In genomic region chr3:101779808-101780366, GRCh38 we compare ENCODE assay signal across 8 cellular contexts. TPM values are rescaled to one million over a fixed set of nuclear protein-coding genes. Genes with fewer than 3 reads are reported as not detected.
DNase-seq lines count a peak whose midpoint lies in the region; ATAC-seq and TF ChIP-seq lines count a peak whose summit lies in the region.

No MANE protein-coding gene starts in this region.

- H3K27ac Mint-ChIP-seq in immature natural killer cell, result peak overlapping the region; percentile 94 to 98 (median 96)

- in situ Hi-C loops in GM13976 (cut with MboI; ENCODE audit: low sequenced_read_pairs, unreplicated experiment), result no loop called here

- no peaks in the 10 kb centered on the region for H3K9me3 Mint-ChIP-seq in immature natural killer cell

- H3K4me3 Mint-ChIP-seq in immature natural killer cell, result peak overlapping the region; percentile 88 to 96 (median 90)

- TF ChIP-seq POLR2A in thyroid gland (IDR thresholded peaks at IDR 0.05) (no peak), GM18505 (IDR thresholded peaks at IDR 0.05; ENCODE audit: borderline replicate concordance, extremely low read depth, insufficient read depth, insufficient read length) (no peak)

- peak overlapping the region; percentile 86 for H3K9ac ChIP-seq in adipocyte (ENCODE audit: low read length)

- DNase-seq in GF-D8 (lab: John Stamatoyannopoulos, UW), result peak; percentile 41
- DNase-seq in HL-60 (ENCODE audit: low read depth in 1 of 2, low spot score in 1 of 2), result no peak
- peak; percentile 47 for DNase-seq in adipocyte (ENCODE audit: low read depth)
- no peak for DNase-seq in immature natural killer cell
- DNase-seq in thyroid gland, result no peak
- DNase-seq in GM13976 (ENCODE audit: low spot score), result no peak
- DNase-seq in SHP77 (lab: John Stamatoyannopoulos, UW), result no peak

- peaks cover 10 to 18% (median 12%) of the 10 kb centered on the region in 3 donors for H3K36me3 Mint-ChIP-seq in immature natural killer cell

- intact Hi-C loops in thyroid gland (cut with DNase I), result loop anchor here (10.0 kb wide), 1 partner anchor 55 kb away; the partner anchor contains the start of gene CEP97

- peaks cover 0 to 6% (median 3%) of the 10 kb centered on the region in 3 donors for H3K27me3 Mint-ChIP-seq in immature natural killer cell (ENCODE audit: low read depth in 3 of 3)

- H3K4me1 ChIP-seq in adipocyte (ENCODE audit: control insufficient read depth, insufficient read depth, low read length), result peaks cover 21% of the 10 kb centered on the region
- peaks cover 6 to 8% of the 10 kb centered on the region in 2 donors for H3K4me1 ChIP-seq in thyroid gland

- H3K4me1 Mint-ChIP-seq in immature natural killer cell, result peaks cover 25 to 49% of the 10 kb centered on the region in 2 donors

- TF ChIP-seq CTCF in HL-60 (IDR thresholded peaks at IDR 0.05; ENCODE audit: insufficient read depth, low read length) (no peak), thyroid gland (IDR thresholded peaks at IDR 0.05) (no peak), GM13976 (IDR thresholded peaks at IDR 0.05; ENCODE audit: borderline replicate concordance, control extremely low read depth, extremely low read depth, insufficient read depth, missing control alignments) (no peak)

- H3K27ac ChIP-seq in HL-60 (replicated peaks) (no peak overlapping the region), thyroid gland (no peak overlapping the region)

- peaks cover 15% of the 10 kb centered on the region for H3K36me3 ChIP-seq in adipocyte (ENCODE audit: control insufficient read depth, insufficient read depth, low read length, severe bottlenecking)
- peaks cover 8 to 22% of the 10 kb centered on the region in 2 donors for H3K36me3 ChIP-seq in thyroid gland

- H3K9me3 ChIP-seq in adipocyte (ENCODE audit: control insufficient read depth, low read length) (no peaks in the 10 kb centered on the region), thyroid gland (no peaks in the 10 kb centered on the region)

- 31% methylated on average over 9 of the region's 9 CpGs for WGBS in thyroid gland, 2 donors

- H3K4me3 ChIP-seq in HL-60 (replicated peaks; ENCODE audit: insufficient read depth, low read length), result peak overlapping the region; percentile 100
- H3K4me3 ChIP-seq in adipocyte (ENCODE audit: low read length), result peak overlapping the region; percentile 88
- peak overlapping the region; percentile 87 to 94 (median 88) for H3K4me3 ChIP-seq in thyroid gland (replicated peaks in 1 of 3)

- ATAC-seq in GM18505 (IDR thresholded peaks at IDR 0.05; ENCODE audit: unreplicated experiment), result no peak

- no peaks in the 10 kb centered on the region for H3K27me3 ChIP-seq in HL-60 (ENCODE audit: insufficient read depth, poor library complexity, severe bottlenecking)
- no peaks in the 10 kb centered on the region for H3K27me3 ChIP-seq in adipocyte (replicated peaks; ENCODE audit: control insufficient read depth, insufficient read depth, low read length)
- no peaks in the 10 kb centered on the region for H3K27me3 ChIP-seq in thyroid gland

RNA-seq across cellular contexts. Expression of gene NXPE3, which starts 0.9 kb away (rescaled TPM):
- 10 to 100 TPM; 11.8 to 34.1 (median 28.6) TPM for polyA plus RNA-seq in immature natural killer cell
- total RNA-seq in thyroid gland, result 10 to 100 TPM; 10.5 to 18.9 (median 13.2) TPM

RNA-seq across cellular contexts. Expression of gene CEP97, which starts 55.5 kb away (rescaled TPM):
- polyA plus RNA-seq in immature natural killer cell, result 1 to 10 TPM; 2.6 to 3.2 (median 2.6) TPM
- total RNA-seq in thyroid gland, result 10 to 100 TPM in 1 of 4 donors, 1 to 10 TPM in 3; 7.3 to 13.3 (median 8.2) TPM

Comparison
In these comparisons a context has a peak if more than half of its experiments do, and no peak if none do; other contexts are left out.
1. DNase-seq: peak in GF-D8 (single experiment) and adipocyte (single experiment); none in HL-60 (0 of 2), immature natural killer cell (0 of 3), thyroid gland (0 of 2), GM13976 (single experiment) and SHP77 (0 of 2).
2. Peak in every context shown above with its lines, with median percentiles within 50 percentile points of each other: H3K4me3 ChIP-seq.